In genomic region chr4:122716825-122717448, GRCh38 we compare ENCODE assay signal across 8 cellular contexts. TPM values are rescaled to one million over a fixed set of nuclear protein-coding genes. Genes with fewer than 3 reads are reported as not detected.
DNase-seq lines count a peak whose midpoint lies in the region; ATAC-seq and TF ChIP-seq lines count a peak whose summit lies in the region.

No MANE protein-coding gene starts in this region.

- H3K36me3 ChIP-seq in CD8-positive, alpha-beta T cell (ENCODE audit: insufficient read depth, low read length): no peaks in the 10 kb centered on the region
- H3K36me3 ChIP-seq in neuronal stem cell (replicated peaks in 1 of 2; ENCODE audit: control insufficient read depth in 2 of 2, insufficient read depth in 2 of 2, low read length in 2 of 2) (no peaks in the 10 kb centered on the region), tibial nerve (no peaks in the 10 kb centered on the region)

- POLR2A ChIA-PET in CD8-positive, alpha-beta T cell (lab: Charles Lee): no interaction called here

- TF ChIP-seq POLR2A in tibial nerve (IDR thresholded peaks at IDR 0.05): no peak

- peak; percentile 85 for TF ChIP-seq CTCF in CD8-positive, alpha-beta T cell (IDR thresholded peaks at IDR 0.05)
- TF ChIP-seq CTCF in tibial nerve (IDR thresholded peaks at IDR 0.05): peak; percentile 45 to 77 (median 59)

- H3K4me3 Mint-ChIP-seq in CD8-positive, alpha-beta T cell: no peak overlapping the region
- H3K4me3 Mint-ChIP-seq in activated T-cell treated with anti-CD3 and anti-CD28 coated beads, Interleukin-2, amount 50 U/mL, for 4 hours: no peak overlapping the region

- H3K4me2 ChIP-seq in neuronal stem cell (ENCODE audit: insufficient read depth, low read length, poor library complexity, severe bottlenecking): no peak overlapping the region

- peak; percentile 26 to 75 (median 64) for DNase-seq in CD8-positive, alpha-beta T cell
- DNase-seq in OCI-M1 (lab: John Stamatoyannopoulos, UW) (peak; percentile 89), fibroblast of gingiva (ENCODE audit: low read depth) (peak; percentile 68), neuronal stem cell (ENCODE audit: low spot score) (peak; percentile 43), tibial nerve (ENCODE audit: low spot score in 2 of 2) (peak; percentile 35 to 77)
- peak; percentile 69 for DNase-seq in activated T-cell treated with anti-CD3 and anti-CD28 coated beads, Interleukin-2, amount 50 U/mL, for 4 hours

- H3K79me1 ChIP-seq in neuronal stem cell (ENCODE audit: low read depth, low read length): no peaks in the 10 kb centered on the region

- H3K4ac ChIP-seq in neuronal stem cell (ENCODE audit: low read length): no peak overlapping the region

- H3K9me3 Mint-ChIP-seq in CD8-positive, alpha-beta T cell: no peaks in the 10 kb centered on the region
- H3K9me3 Mint-ChIP-seq in activated T-cell treated with anti-CD3 and anti-CD28 coated beads, Interleukin-2, amount 50 U/mL, for 4 hours: no peaks in the 10 kb centered on the region

- H3K27me3 Mint-ChIP-seq in CD8-positive, alpha-beta T cell (ENCODE audit: low read depth): peaks cover 6% of the 10 kb centered on the region
- no peaks in the 10 kb centered on the region for H3K27me3 Mint-ChIP-seq in activated T-cell treated with anti-CD3 and anti-CD28 coated beads, Interleukin-2, amount 50 U/mL, for 4 hours (ENCODE audit: low read depth)

- H3K23ac ChIP-seq in neuronal stem cell (ENCODE audit: low read depth, low read length, poor library complexity): no peak overlapping the region

- H3K4me1 ChIP-seq in CD8-positive, alpha-beta T cell (ENCODE audit: insufficient read depth, low read length): no peaks in the 10 kb centered on the region
- no peaks in the 10 kb centered on the region for H3K4me1 ChIP-seq in neuronal stem cell (ENCODE audit: control insufficient read depth in 2 of 2, insufficient read depth in 1 of 2, low read depth in 1 of 2, low read length in 2 of 2)
- H3K4me1 ChIP-seq in tibial nerve: no peaks in the 10 kb centered on the region

- WGBS in neuronal stem cell (ENCODE audit: extremely low coverage in 2 of 2, insufficient read length in 2 of 2, insufficient replicate concordance in 1 of 2), 2 donors: no CpG with 5 or more reads among the region's 4 CpGs
- WGBS in tibial nerve, 2 donors: 33 to 36% methylated on average over 4 of the region's 4 CpGs

- ATAC-seq in CD8-positive, alpha-beta T cell: peak; percentile 91
- peak; percentile 86 for ATAC-seq in GM19023 (IDR thresholded peaks at IDR 0.05; ENCODE audit: unreplicated experiment)
- ATAC-seq in HG03280 (IDR thresholded peaks at IDR 0.05; ENCODE audit: unreplicated experiment): peak; percentile 78
- peak; percentile 90 to 94 for ATAC-seq in activated T-cell treated with anti-CD3 and anti-CD28 coated beads, Interleukin-2, amount 50 U/mL, for 4 hours

- H3K9ac ChIP-seq in neuronal stem cell (ENCODE audit: low read depth, low read length, poor library complexity): no peak overlapping the region

- peaks cover 3% of the 10 kb centered on the region for H3K4me1 Mint-ChIP-seq in CD8-positive, alpha-beta T cell (ENCODE audit: low read depth)
- peaks cover 24% of the 10 kb centered on the region for H3K4me1 Mint-ChIP-seq in activated T-cell treated with anti-CD3 and anti-CD28 coated beads, Interleukin-2, amount 50 U/mL, for 4 hours (ENCODE audit: low read depth)

- no peak overlapping the region for H3K14ac ChIP-seq in neuronal stem cell (ENCODE audit: low read length)

- no peaks in the 10 kb centered on the region for H3K36me3 Mint-ChIP-seq in CD8-positive, alpha-beta T cell
- H3K36me3 Mint-ChIP-seq in activated T-cell treated with anti-CD3 and anti-CD28 coated beads, Interleukin-2, amount 50 U/mL, for 4 hours (ENCODE audit: insufficient read depth): peaks cover 2% of the 10 kb centered on the region

- intact Hi-C loops in CD8-positive, alpha-beta T cell (cut with DNase I, micrococcal nuclease): loop anchor here (1.0 to 5.0 kb wide), 8 partner anchors 15 to 817 kb away; partner anchors contain the start of gene BBS12 (in 1 of the 2)

- no peak overlapping the region for H4K8ac ChIP-seq in neuronal stem cell (ENCODE audit: low read depth, low read length)

- H2BK5ac ChIP-seq in neuronal stem cell (ENCODE audit: low read length): no peak overlapping the region

- H3K4me3 ChIP-seq in CD8-positive, alpha-beta T cell (ENCODE audit: low read depth, low read length): no peak overlapping the region
- H3K4me3 ChIP-seq in neuronal stem cell (ENCODE audit: low read length in 2 of 2) (no peak overlapping the region), tibial nerve (no peak overlapping the region)

- H3K18ac ChIP-seq in neuronal stem cell (ENCODE audit: low read length): no peak overlapping the region

- H3K9me3 ChIP-seq in CD8-positive, alpha-beta T cell (ENCODE audit: low read length): no peaks in the 10 kb centered on the region
- H3K9me3 ChIP-seq in neuronal stem cell (replicated peaks in 1 of 2; ENCODE audit: control insufficient read depth in 2 of 2, insufficient read depth in 1 of 2, low read depth in 1 of 2, low read length in 2 of 2) (no peaks in the 10 kb centered on the region), tibial nerve (no peaks in the 10 kb centered on the region)

- H3K27me3 ChIP-seq in CD8-positive, alpha-beta T cell (ENCODE audit: insufficient read depth, low read length): no peaks in the 10 kb centered on the region
- H3K27me3 ChIP-seq in neuronal stem cell (ENCODE audit: control insufficient read depth in 3 of 3, insufficient read depth in 3 of 3, low read depth in 1 of 3, low read length in 3 of 3): no peaks in the 10 kb centered on the region
- no peaks in the 10 kb centered on the region for H3K27me3 ChIP-seq in tibial nerve

- no peak overlapping the region for H3K27ac ChIP-seq in CD8-positive, alpha-beta T cell (ENCODE audit: low read depth, low read length)
- H3K27ac ChIP-seq in neuronal stem cell (replicated peaks; ENCODE audit: low read length) (no peak overlapping the region), tibial nerve (no peak overlapping the region)

- no peak overlapping the region for H3K27ac Mint-ChIP-seq in CD8-positive, alpha-beta T cell

- CTCF ChIA-PET in CD8-positive, alpha-beta T cell (lab: Charles Lee): interaction anchor here (0.5 to 1.9 kb wide), 21 partner anchors 12 to 840 kb away, joined by 3 to 14 read pairs (median 4); partner anchors contain the start of gene BBS12

- TF ChIP-seq EP300 in tibial nerve (IDR thresholded peaks at IDR 0.05): no peak

- no peak overlapping the region for H2BK12ac ChIP-seq in neuronal stem cell (ENCODE audit: low read length)

- no peak overlapping the region for H2AK5ac ChIP-seq in neuronal stem cell (ENCODE audit: low read depth, low read length)

- no peak overlapping the region for H4K91ac ChIP-seq in neuronal stem cell (ENCODE audit: low read depth, low read length, poor library complexity)

- H2AFZ ChIP-seq in neuronal stem cell (ENCODE audit: low read length): no peak overlapping the region

- no peak overlapping the region for H2BK15ac ChIP-seq in neuronal stem cell (ENCODE audit: low read length)

- no peak overlapping the region for H2BK120ac ChIP-seq in neuronal stem cell (ENCODE audit: low read depth, low read length)

RNA-seq across cellular contexts. Expression of gene BBS12, which starts 15.6 kb away (rescaled TPM):
- under 1 TPM; 0.56 to 0.98 TPM for total RNA-seq in CD8-positive, alpha-beta T cell
- 1 to 10 TPM; 1.2 to 1.3 (median 1.2) TPM for total RNA-seq in activated T-cell treated with anti-CD3 and anti-CD28 coated beads, Interleukin-2, amount 50 U/mL, for 4 hours
- 3.9 TPM for polyA plus RNA-seq in neuronal stem cell (2013, experiment 1 of 2)
- polyA plus RNA-seq in neuronal stem cell (2013, experiment 2 of 2): 3.9 TPM
- total RNA-seq in tibial nerve: 1 to 10 TPM; 2.9 to 6.7 (median 5.3) TPM
